ENCODE assay signal across 18 cellular contexts in the genomic region with DNA sequence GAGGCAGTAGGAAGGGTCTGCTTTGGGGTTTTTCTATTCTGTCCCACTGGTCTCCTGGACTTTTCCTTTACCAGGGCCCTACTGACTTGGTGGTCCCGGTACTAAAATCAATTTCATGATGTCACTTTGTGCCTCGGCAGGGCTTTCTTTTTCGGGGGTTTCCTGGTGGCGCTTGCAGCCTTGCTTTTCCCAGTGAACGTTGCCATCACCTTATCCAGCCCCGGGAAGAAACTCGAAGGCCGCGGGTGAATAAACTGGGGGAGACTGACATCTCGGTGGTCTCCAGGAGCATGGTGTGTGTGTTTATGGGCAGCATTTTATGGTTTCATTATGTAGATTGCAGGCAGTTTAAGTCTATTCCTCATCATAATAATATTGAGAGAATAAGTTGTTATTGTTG.
DNase-seq lines count a peak whose midpoint lies in the region; ATAC-seq, FAIRE-seq and TF ChIP-seq lines count a peak whose summit lies in the region.
"Had no signal": no experiment of that assay in that cellular context is flagged by ENCODE, and none has a peak within 500 bp of the region (broad histone marks: within the 10 kb centered on the region; RNA-seq: fewer than 3 reads in every experiment).

No MANE protein-coding gene starts in this region.

- no peaks in the 10 kb centered on the region for H3K9me3 Mint-ChIP-seq in CD14-positive monocyte
- H3K9me3 Mint-ChIP-seq: GM23338 had no signal

- no peaks in the 10 kb centered on the region for H3K9me3 ChIP-seq in adrenal gland (replicated peaks in 1 of 3)
- H3K9me3 ChIP-seq in HepG2 (ENCODE audit: low read length), result no peaks in the 10 kb centered on the region
- H3K9me3 ChIP-seq in spleen, result no peaks in the 10 kb centered on the region
- H3K9me3 ChIP-seq: Peyer's patch had no signal

- 69 to 83% (median 77%) methylated on average over 10 of the region's 10 CpGs for WGBS in adrenal gland, 4 donors
- 44% methylated on average over 10 of the region's 10 CpGs for WGBS in HepG2 (ENCODE audit: low lambda C conversion rate)
- WGBS in spleen, 5 donors, result 88 to 92% (median 90%) methylated on average over 10 of the region's 10 CpGs

- H3K27ac Mint-ChIP-seq in CD14-positive monocyte, result no peak overlapping the region
- H3K27ac Mint-ChIP-seq: GM23338 had no signal

- in situ Hi-C loops in HepG2 (cut with HindIII; ENCODE audit: extremely low pct_ligation_motif_present, low pct_unique_long_range_greater_than_20kb), result loop anchor here (5.0 to 10.0 kb wide), 2 partner anchors 217 to 334 kb away; no protein-coding TSS in a partner anchor

- H4K20me1 ChIP-seq in HepG2 (ENCODE audit: insufficient read depth, low read length), result peaks cover 3% of the 10 kb centered on the region; the same call in 1 of the 2 replicates

- H3K4me1 ChIP-seq in adrenal gland (replicated peaks in 1 of 2), result peaks cover 50 to 58% of the 10 kb centered on the region in 2 donors
- H3K4me1 ChIP-seq in HepG2 (ENCODE audit: insufficient read depth, low read length), result peaks cover 23% of the 10 kb centered on the region
- H3K4me1 ChIP-seq in spleen, result peaks cover 20 to 55% (median 48%) of the 10 kb centered on the region in 6 donors

- H3K27ac ChIP-seq in adrenal gland (peak overlapping the region in 1 of 5 donors; percentile 70), HepG2 (ENCODE audit: extremely low read length, insufficient read depth, low read length) (no peak overlapping the region), spleen (no peak overlapping the region)
- H3K27ac ChIP-seq: C4-2B had no signal

- TF ChIP-seq CTCF in CD14-positive monocyte (IDR thresholded peaks at IDR 0.05) (no peak), adrenal gland (IDR thresholded peaks at IDR 0.05) (no peak), HepG2 (CRISPR knock-in tag; IDR thresholded peaks at IDR 0.05) (no peak), spleen (IDR thresholded peaks at IDR 0.05 in 8 of 11, conservative IDR thresholded peaks at IDR 0.05 in 3 of 11) (no peak)

- peaks cover 64% of the 10 kb centered on the region for H3K4me1 Mint-ChIP-seq in CD14-positive monocyte

- TF ChIP-seq EP300 in HepG2 (IDR thresholded peaks at IDR 0.05; ENCODE audit: low read depth in 2 of 2, low read length in 2 of 2) (no peak), HepG2 (CRISPR knock-in tag; IDR thresholded peaks at IDR 0.05; ENCODE audit: borderline replicate concordance) (no peak)

- H3K27me3 ChIP-seq in adrenal gland (no peaks in the 10 kb centered on the region), HepG2 (ENCODE audit: control insufficient read depth in 1 of 2, insufficient read depth in 2 of 2, low read length in 2 of 2) (peaks cover 18 to 65% of the 10 kb centered on the region in 2 experiments), spleen (replicated peaks in 1 of 7) (no peaks in the 10 kb centered on the region)
- H3K27me3 ChIP-seq: Peyer's patch had no signal

- peaks cover 44 to 65% of the 10 kb centered on the region in 2 donors for H3K36me3 Mint-ChIP-seq in CD14-positive monocyte

- ATAC-seq in HepG2 (no peak), GM21526 (IDR thresholded peaks at IDR 0.05; ENCODE audit: low FRiP score, unreplicated experiment) (no peak), GM18909 (IDR thresholded peaks at IDR 0.05; ENCODE audit: poor library complexity, unreplicated experiment) (no peak), HG03108 (IDR thresholded peaks at IDR 0.05; ENCODE audit: unreplicated experiment) (no peak)
- ATAC-seq: GM23338 had no signal

- DNase-seq in CD14-positive monocyte (ENCODE audit: low spot score), result peak; percentile 6
- DNase-seq in adrenal gland, result peak in 4 of 7 donors; percentile 11 to 45 (median 17)
- no peak for DNase-seq in HepG2 (ENCODE audit: low spot score)
- peak; percentile 28 for DNase-seq in spleen
- DNase-seq: ACHN, DMS 273 treated with DMSO at 0.1 percent for 48 hours, GDM1, HCEC 1CT, KBM-7, NCI-H1105 treated with DMSO at 0.1 percent for 48 hours, NCI-H1694, NCI-H2081 treated with DMSO at 0.1 percent for 48 hours had no signal

- H3K79me2 ChIP-seq in HepG2 (ENCODE audit: insufficient read depth, low read length), result no peaks in the 10 kb centered on the region

- no peak overlapping the region for H3K4me3 Mint-ChIP-seq in CD14-positive monocyte
- H3K4me3 Mint-ChIP-seq: GM23338 had no signal

- CTCF ChIA-PET in HepG2 (lab: Yijun Ruan, JAX; ENCODE audit: low intra/inter-chr PET ratio, low total read pairs), result interaction anchor here (1.5 to 2.3 kb wide), 2 partner anchors 99 to 101 kb away, joined by 3 to 14 read pairs; no protein-coding TSS in a partner anchor

- H3K36me3 ChIP-seq in adrenal gland (replicated peaks in 1 of 2), result peaks cover 0 to 14% of the 10 kb centered on the region in 2 donors
- H3K36me3 ChIP-seq in HepG2 (replicated peaks in 1 of 2; ENCODE audit: control insufficient read depth in 1 of 2, insufficient read depth in 2 of 2, low read length in 2 of 2), result no peaks in the 10 kb centered on the region
- H3K36me3 ChIP-seq in spleen, result peaks cover 0 to 11% (median 0%) of the 10 kb centered on the region in 6 donors
- H3K36me3 ChIP-seq: Peyer's patch had no signal

- no peak for TF ChIP-seq POLR2A in adrenal gland (IDR thresholded peaks at IDR 0.05)
- TF ChIP-seq POLR2A in HepG2 (IDR thresholded peaks at IDR 0.05; ENCODE audit: insufficient read depth in 1 of 2, low read depth in 2 of 2, low read length in 2 of 2), result no peak
- no peak for TF ChIP-seq POLR2A in spleen (IDR thresholded peaks at IDR 0.05)

- H3K4me3 ChIP-seq in adrenal gland, result no peak overlapping the region
- no peak overlapping the region for H3K4me3 ChIP-seq in HepG2 (replicated peaks in 1 of 3; ENCODE audit: insufficient read depth in 1 of 3, low read depth in 2 of 3, low read length in 3 of 3)
- no peak overlapping the region for H3K4me3 ChIP-seq in spleen
- H3K4me3 ChIP-seq: GM23338, Peyer's patch had no signal

- POLR2A ChIA-PET in HepG2 (lab: Yijun Ruan, JAX), result no interaction called here

- intact Hi-C loops in CD14-positive monocyte (cut with micrococcal nuclease), result loop anchor here (5.0 to 10.0 kb wide), 2 partner anchors 47 to 334 kb away; no protein-coding TSS in a partner anchor
- intact Hi-C loops in adrenal gland (cut with DNase I), result loop anchor here (2.0 to 10.0 kb wide), 6 partner anchors 82 to 334 kb away; partner anchors contain the start of genes KCNQ1 (in 2 of the 2), C11orf21 (in 1 of the 2) and TSPAN32 (in 1 of the 2)
- intact Hi-C loops in HepG2 (cut with micrococcal nuclease; ENCODE audit: unreplicated experiment), result no loop called here
- intact Hi-C loops in spleen (cut with DNase I; ENCODE audit: low total_unique reads), result no loop called here

- H3K27me3 Mint-ChIP-seq in CD14-positive monocyte (ENCODE audit: low read depth in 3 of 3), result peaks cover 2 to 3% (median 2%) of the 10 kb centered on the region in 3 donors

- no peak for TF ChIP-seq RAD21 in HepG2 (CRISPR knock-in tag; IDR thresholded peaks at IDR 0.05)

- FAIRE-seq in HepG2 (lab: Jason Lieb, UNC), result no peak

- BruUV-seq in HepG2 (replicated peaks; lab: Mats Ljungman, UMichigan), result no TSS peak

- peak overlapping the region; percentile 61 for H3K4me2 ChIP-seq in HepG2 (ENCODE audit: low read depth, low read length)
- H3K4me2 ChIP-seq: GM23338 had no signal

- no peak overlapping the region for H2AFZ ChIP-seq in HepG2 (ENCODE audit: low read length)
- H2AFZ ChIP-seq: GM23338 had no signal

- no peak overlapping the region for H3K9ac ChIP-seq in HepG2 (ENCODE audit: insufficient read depth, low read depth, low read length)

TF ChIP-seq in HepG2, 621 proteins besides CTCF, POLR2A, EP300 and RAD21:
- TF ChIP-seq, protein P1, sequence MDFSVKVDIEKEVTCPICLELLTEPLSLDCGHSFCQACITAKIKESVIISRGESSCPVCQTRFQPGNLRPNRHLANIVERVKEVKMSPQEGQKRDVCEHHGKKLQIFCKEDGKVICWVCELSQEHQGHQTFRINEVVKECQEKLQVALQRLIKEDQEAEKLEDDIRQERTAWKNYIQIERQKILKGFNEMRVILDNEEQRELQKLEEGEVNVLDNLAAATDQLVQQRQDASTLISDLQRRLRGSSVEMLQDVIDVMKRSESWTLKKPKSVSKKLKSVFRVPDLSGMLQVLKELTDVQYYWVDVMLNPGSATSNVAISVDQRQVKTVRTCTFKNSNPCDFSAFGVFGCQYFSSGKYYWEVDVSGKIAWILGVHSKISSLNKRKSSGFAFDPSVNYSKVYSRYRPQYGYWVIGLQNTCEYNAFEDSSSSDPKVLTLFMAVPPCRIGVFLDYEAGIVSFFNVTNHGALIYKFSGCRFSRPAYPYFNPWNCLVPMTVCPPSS (IDR thresholded peaks at IDR 0.05), result no peak
- TF ChIP-seq ZIK1 (CRISPR knock-in tag; IDR thresholded peaks at IDR 0.05; ENCODE audit: borderline replicate concordance, low read depth) (no peak), KDM6A (CRISPR knock-in tag; IDR thresholded peaks at IDR 0.05; ENCODE audit: low read depth) (no peak), GTF2F1 (IDR thresholded peaks at IDR 0.05; ENCODE audit: low read length) (no peak), ZFY (CRISPR knock-in tag; IDR thresholded peaks at IDR 0.05) (no peak), MED1 (CRISPR knock-in tag; IDR thresholded peaks at IDR 0.05) (no peak), ZNF552 (CRISPR knock-in tag; IDR thresholded peaks at IDR 0.05; ENCODE audit: borderline replicate concordance) (no peak), ATM (IDR thresholded peaks at IDR 0.05; ENCODE audit: borderline replicate concordance) (no peak)

Comparison
In these comparisons a context has a peak if more than half of its experiments do, and no peak if none do; other contexts are left out.
1. intact Hi-C loops: an anchor here in CD14-positive monocyte (5.0 to 10.0 kb wide) and adrenal gland (2.0 to 10.0 kb wide); none called in HepG2 and spleen.